1 cellular context compared by ENCODE assay signal in genomic region chr5:119073746-119074337, GRCh38.
A peak's percentile ranks its signal among the peaks of the same experiment; 100 is the strongest.
TF ChIP-seq lines count a peak whose summit lies in the region.
"Not testable (repeated sequence)": the region's sequence is repeated elsewhere in the genome, so short reads cannot be mapped to it uniquely, and the experiment has no call there.

No MANE protein-coding gene starts in this region.

TF ChIP-seq in K562, 482 proteins besides CTCF, POLR2A, EP300 and RAD21:
- peak; percentile 38 to 44; a peak in 2 of 4 replicates for TF ChIP-seq MLLT1 (IDR thresholded peaks at IDR 0.05)
- peak; percentile 35; the same call in 1 of the 2 replicates for TF ChIP-seq GABPA (tag; conservative IDR thresholded peaks at IDR 0.05; ENCODE audit: low read depth)
- TF ChIP-seq RBBP5 (IDR thresholded peaks at IDR 0.05; ENCODE audit: borderline replicate concordance, insufficient read depth, low read length, poor library complexity, severe bottlenecking) = peak; percentile 69
- 0 out of 2 replicates have a peak, but pooled peaks have one; percentile 44 for TF ChIP-seq NBN (IDR thresholded peaks at IDR 0.05; ENCODE audit: low read depth)
- TF ChIP-seq MNT (conservative IDR thresholded peaks at IDR 0.05) = peak in 1 of 2 experiments; percentile 10; a peak in 1 of 4 replicates
- TF ChIP-seq LARP7 (IDR thresholded peaks at IDR 0.05) = peak; percentile 71; the same call in 1 of the 2 replicates
- 0 out of 2 replicates have a peak, but pooled peaks have one; percentile 3 for TF ChIP-seq GTF2E2 (tag; IDR thresholded peaks at IDR 0.05)
- TF ChIP-seq ZBTB40 (IDR thresholded peaks at IDR 0.05) = 0 out of 2 replicates have a peak, but pooled peaks have one; percentile 45
- not testable (repeated sequence) for TF ChIP-seq ZBTB40 (CRISPR knock-in tag; IDR thresholded peaks at IDR 0.05)
- TF ChIP-seq SMARCA4 (IDR thresholded peaks at IDR 0.05) = peak; percentile 46; the same call in 1 of the 2 replicates
